3 cellular contexts compared by ENCODE assay signal in the genomic region with DNA sequence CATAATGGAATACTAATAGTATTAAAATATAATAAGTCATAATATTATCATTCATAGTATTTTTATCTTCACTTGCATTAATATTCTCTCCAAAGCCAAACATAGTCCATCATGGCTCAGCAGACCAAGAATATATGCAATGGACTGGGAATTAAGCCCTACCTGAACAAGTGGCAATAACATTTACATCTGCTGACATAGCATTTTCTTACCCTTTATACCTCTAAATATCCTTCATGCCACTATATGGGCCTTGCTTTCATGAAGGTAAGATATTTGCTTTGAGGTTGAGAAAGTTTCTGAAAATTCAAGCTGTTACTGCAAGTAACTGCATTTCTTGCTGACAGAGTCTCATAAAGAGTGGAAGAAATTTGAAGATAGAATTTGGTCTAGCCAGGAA.
TF ChIP-seq lines count a peak whose summit lies in the region.

No MANE protein-coding gene starts in this region.

TF ChIP-seq in HepG2, 621 proteins besides CTCF, POLR2A, EP300 and RAD21:
- TF ChIP-seq RARG (CRISPR knock-in tag; IDR thresholded peaks at IDR 0.05; ENCODE audit: low read depth) (no peak), MAFF (IDR thresholded peaks at IDR 0.05; ENCODE audit: low read depth, low read length) (peak; percentile 96), ZNF451 (CRISPR knock-in tag; IDR thresholded peaks at IDR 0.05) (no peak), MAFK (conservative IDR thresholded peaks at IDR 0.05 in 1 of 2, IDR thresholded peaks at IDR 0.05 in 1 of 2; ENCODE audit: low read length in 2 of 2) (peak; percentile 95 to 98)
TF ChIP-seq in HepG2: peak in this region for 2.

TF ChIP-seq in IMR-90, 13 proteins besides CTCF, POLR2A, EP300 and RAD21:
- TF ChIP-seq MAFK (IDR thresholded peaks at IDR 0.05; ENCODE audit: low read depth, low read length) = peak; percentile 92
- no peak for TF ChIP-seq FOS (IDR thresholded peaks at IDR 0.05; ENCODE audit: low read depth, low read length)
- no peak for TF ChIP-seq CEBPB (IDR thresholded peaks at IDR 0.05; ENCODE audit: low read depth, low read length)
- TF ChIP-seq, protein P1, sequence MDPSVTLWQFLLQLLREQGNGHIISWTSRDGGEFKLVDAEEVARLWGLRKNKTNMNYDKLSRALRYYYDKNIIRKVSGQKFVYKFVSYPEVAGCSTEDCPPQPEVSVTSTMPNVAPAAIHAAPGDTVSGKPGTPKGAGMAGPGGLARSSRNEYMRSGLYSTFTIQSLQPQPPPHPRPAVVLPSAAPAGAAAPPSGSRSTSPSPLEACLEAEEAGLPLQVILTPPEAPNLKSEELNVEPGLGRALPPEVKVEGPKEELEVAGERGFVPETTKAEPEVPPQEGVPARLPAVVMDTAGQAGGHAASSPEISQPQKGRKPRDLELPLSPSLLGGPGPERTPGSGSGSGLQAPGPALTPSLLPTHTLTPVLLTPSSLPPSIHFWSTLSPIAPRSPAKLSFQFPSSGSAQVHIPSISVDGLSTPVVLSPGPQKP (IDR thresholded peaks at IDR 0.05; ENCODE audit: borderline replicate concordance, low read depth, low read length) = no peak

TF ChIP-seq in H1, 55 proteins besides CTCF, POLR2A, EP300 and RAD21:
- TF ChIP-seq CHD2 (IDR thresholded peaks at IDR 0.05; ENCODE audit: low read length) (no peak), ZNF274 (IDR thresholded peaks at IDR 0.05; ENCODE audit: borderline replicate concordance, extremely low read depth, low read length) (no peak), SP2 (IDR thresholded peaks at IDR 0.05; ENCODE audit: low read length) (no peak), MAFK (IDR thresholded peaks at IDR 0.05; ENCODE audit: low read depth, low read length) (peak; percentile 68), SRF (IDR thresholded peaks at IDR 0.05; ENCODE audit: low read depth, low read length) (no peak)
